Comparison of ENCODE assay signal across 9 cellular contexts in genomic region chr6:31621991-31622390, GRCh38. TPM values are rescaled to one million over a fixed set of nuclear protein-coding genes. Genes with fewer than 3 reads are reported as not detected.
A peak's percentile ranks its signal among the peaks of the same experiment; 100 is the strongest.
DNase-seq lines count a peak whose midpoint lies in the region; ATAC-seq and TF ChIP-seq lines count a peak whose summit lies in the region.
"Had no signal": no experiment of that assay in that cellular context is flagged by ENCODE, and none has a peak within 500 bp of the region (broad histone marks: within the 10 kb centered on the region; RNA-seq: fewer than 3 reads in every experiment).

No MANE protein-coding gene starts in this region.

- peaks cover 60% of the 10 kb centered on the region for H3K79me2 ChIP-seq in SK-N-SH (ENCODE audit: insufficient read depth)

- peak overlapping the region; percentile 96 to 99; a peak in 3 of 4 replicates for H3K27ac ChIP-seq in SK-N-SH (ENCODE audit: low read depth in 2 of 2, low read length in 1 of 2)

- peak overlapping the region; percentile 97 for H3K4me2 ChIP-seq in SK-N-SH

- peaks cover 13% of the 10 kb centered on the region for H3K4me1 Mint-ChIP-seq in WTC11
- peaks cover 56% of the 10 kb centered on the region for H3K4me1 Mint-ChIP-seq in stimulated activated naive CD8-positive, alpha-beta T cell treated with anti-CD3 and anti-CD28 coated beads, Interleukin-15, amount 100 ng/mL, for 72 hours

- DNase-seq in SK-N-SH: peak; percentile 33
- no peak for DNase-seq in WTC11 (ENCODE audit: low spot score)
- peak; percentile 49 for DNase-seq in hepatic stellate cell (ENCODE audit: low spot score)
- DNase-seq in stimulated activated naive CD8-positive, alpha-beta T cell treated with anti-CD3 and anti-CD28 coated beads, Interleukin-15, amount 100 ng/mL, for 72 hours: no peak

- H3K27ac Mint-ChIP-seq in WTC11: peak overlapping the region; percentile 95
- H3K27ac Mint-ChIP-seq in stimulated activated naive CD8-positive, alpha-beta T cell treated with anti-CD3 and anti-CD28 coated beads, Interleukin-15, amount 100 ng/mL, for 72 hours: peak overlapping the region; percentile 90 to 98

- peak overlapping the region; percentile 87 to 98 for H3K4me3 ChIP-seq in SK-N-SH (ENCODE audit: low read depth in 2 of 2, low read length in 1 of 2)

- CTCF ChIA-PET in SK-N-SH (lab: Yijun Ruan, JAX) (interaction anchor here (0.9 to 2.1 kb wide), 7 partner anchors 9 to 76 kb away, joined by 3 to 11 read pairs (median 4); partner anchors contain the start of gene ATP6V1G2), WTC11 (lab: Charles Lee) (interaction anchor here (0.7 to 2.1 kb wide), 5 partner anchors 24 to 148 kb away, joined by 3 to 16 read pairs (median 5); partner anchors contain the start of genes ATP6V1G2 and NFKBIL1)

- no peaks in the 10 kb centered on the region for H3K9me3 ChIP-seq in SK-N-SH

- no peaks in the 10 kb centered on the region for H3K9me3 Mint-ChIP-seq in WTC11
- H3K9me3 Mint-ChIP-seq in stimulated activated naive CD8-positive, alpha-beta T cell treated with anti-CD3 and anti-CD28 coated beads, Interleukin-15, amount 100 ng/mL, for 72 hours: no peaks in the 10 kb centered on the region

- H3K36me3 Mint-ChIP-seq in WTC11: peaks cover 56% of the 10 kb centered on the region

- no peaks in the 10 kb centered on the region; the same call in 1 of the 2 replicates for H3K27me3 Mint-ChIP-seq in WTC11 (ENCODE audit: low read depth)
- no peaks in the 10 kb centered on the region for H3K27me3 Mint-ChIP-seq in stimulated activated naive CD8-positive, alpha-beta T cell treated with anti-CD3 and anti-CD28 coated beads, Interleukin-15, amount 100 ng/mL, for 72 hours

- TF ChIP-seq EP300 in SK-N-SH (IDR thresholded peaks at IDR 0.05; ENCODE audit: borderline replicate concordance in 1 of 2, low read depth in 1 of 2, low read length in 1 of 2): no peak

- no peaks in the 10 kb centered on the region for H3K9me2 ChIP-seq in SK-N-SH

- WGBS in SK-N-SH (ENCODE audit: low lambda C conversion rate): 3% methylated on average over 4 of the region's 4 CpGs

- POLR2A ChIA-PET in SK-N-SH (lab: Yijun Ruan, JAX): interaction anchor here (1.0 to 4.0 kb wide), 5 partner anchors 18 to 1350 kb away, joined by 3 to 18 read pairs (median 6); partner anchors contain the start of genes BAG6, DDX39B and HSPA1B
- POLR2A ChIA-PET in WTC11 (lab: Charles Lee): interaction anchor here (1.1 to 1.9 kb wide), 5 partner anchors 17 to 81 kb away, joined by 3 to 8 read pairs (median 7); partner anchors contain the start of genes ATP6V1G2, BAG6, C6orf47 and DDX39B

- no peak overlapping the region for H2AFZ ChIP-seq in SK-N-SH (ENCODE audit: low read depth)

- H3K4me1 ChIP-seq in SK-N-SH (ENCODE audit: control insufficient read depth in 1 of 2, insufficient read depth in 2 of 2, low read depth in 1 of 2, low read length in 1 of 2): peaks cover 10 to 11% of the 10 kb centered on the region in 2 experiments

- H4K20me1 ChIP-seq in SK-N-SH (ENCODE audit: insufficient read depth): peaks cover 28% of the 10 kb centered on the region

- ATAC-seq in SK-N-SH treated with all-trans-retinoic acid at 6 μM for 48 hours (no peak), WTC11 (no peak), GM21390 (IDR thresholded peaks at IDR 0.05; ENCODE audit: unreplicated experiment) (no peak), GM21723 (IDR thresholded peaks at IDR 0.05; ENCODE audit: unreplicated experiment) (no peak), GM21825 (IDR thresholded peaks at IDR 0.05; ENCODE audit: unreplicated experiment) (no peak)
- ATAC-seq in stimulated activated naive CD8-positive, alpha-beta T cell treated with anti-CD3 and anti-CD28 coated beads, Interleukin-15, amount 100 ng/mL, for 72 hours: no peak

- H3K36me3 ChIP-seq in SK-N-SH (replicated peaks in 1 of 2; ENCODE audit: control insufficient read depth in 1 of 2, insufficient read depth in 2 of 2, low read length in 1 of 2): peaks cover 45 to 55% of the 10 kb centered on the region in 2 experiments

- no peak for TF ChIP-seq CTCF in SK-N-SH (IDR thresholded peaks at IDR 0.05)
- no peak for TF ChIP-seq CTCF in WTC11 (IDR thresholded peaks at IDR 0.05)

- no peak for TF ChIP-seq RAD21 in SK-N-SH (IDR thresholded peaks at IDR 0.05; ENCODE audit: low read length)

- peak overlapping the region; percentile 99 for H3K9ac ChIP-seq in SK-N-SH

- H3K27me3 ChIP-seq in SK-N-SH (ENCODE audit: insufficient read depth): no peaks in the 10 kb centered on the region

- H3F3A ChIP-seq in SK-N-SH (replicated peaks; ENCODE audit: insufficient read depth): peaks cover 16% of the 10 kb centered on the region

- H3K4me3 Mint-ChIP-seq in WTC11: peak overlapping the region; percentile 92
- peak overlapping the region; percentile 78 to 97 for H3K4me3 Mint-ChIP-seq in stimulated activated naive CD8-positive, alpha-beta T cell treated with anti-CD3 and anti-CD28 coated beads, Interleukin-15, amount 100 ng/mL, for 72 hours

TF ChIP-seq in SK-N-SH, 30 proteins besides CTCF, POLR2A, EP300 and RAD21 (continues in another document):
- TF ChIP-seq TAF1 (IDR thresholded peaks at IDR 0.05; ENCODE audit: borderline replicate concordance, low read depth, low read length) (no peak), MXI1 (IDR thresholded peaks at IDR 0.05; ENCODE audit: low read depth, low read length) (no peak), FOXJ3 (CRISPR knock-in tag; IDR thresholded peaks at IDR 0.05) (no peak)

TF ChIP-seq in SK-N-SH treated with all-trans-retinoic acid at 6 μM for 48 hours, 23 proteins besides CTCF, POLR2A, EP300 and RAD21 (continues in another document):
- TF ChIP-seq TSHZ2 (CRISPR knock-in tag; IDR thresholded peaks at IDR 0.05) (no peak), CSDC2 (CRISPR knock-in tag; IDR thresholded peaks at IDR 0.05) (no peak), GLIS3 (CRISPR knock-in tag; IDR thresholded peaks at IDR 0.05) (no peak)

TF ChIP-seq in WTC11, 78 proteins besides CTCF, POLR2A, EP300 and RAD21 (continues in another document):
- TF ChIP-seq IRF1 (CRISPR knock-in tag; IDR thresholded peaks at IDR 0.05) (no peak), ZNF138 (CRISPR knock-in tag; conservative IDR thresholded peaks at IDR 0.05) (no peak), HMGXB4 (CRISPR knock-in tag; IDR thresholded peaks at IDR 0.05) (no peak), E2F1 (CRISPR knock-in tag; IDR thresholded peaks at IDR 0.05) (no peak)

RNA-seq across cellular contexts. Expression of gene PRRC2A, which starts 1.5 kb away (rescaled TPM):
- polyA plus RNA-seq in SK-N-SH (2012; rRNA removed): 36.1 and 76.1 TPM in 2 replicates
- polyA plus RNA-seq in SK-N-SH (2012; cell fraction: cytosol; rRNA removed): 26.6 and 40.3 TPM in 2 replicates
- 206 and 214 TPM in 2 replicates for polyA plus RNA-seq in SK-N-SH (2012; cell fraction: nucleus; rRNA removed)
- 372 to 381 TPM (median 373 TPM) in 3 replicates for total RNA-seq in WTC11 (2021)

RNA-seq across cellular contexts. Expression of gene AIF1, which starts 7.0 kb away (rescaled TPM):
- not detected in 2 replicates for polyA plus RNA-seq in SK-N-SH (2012; rRNA removed)
- not detected in 2 replicates for polyA plus RNA-seq in SK-N-SH (2012; cell fraction: cytosol; rRNA removed)
- not detected in 2 replicates for polyA plus RNA-seq in SK-N-SH (2012; cell fraction: nucleus; rRNA removed)
- total RNA-seq in WTC11 (2021): 5.4 to 8.5 TPM (median 7.1 TPM) in 3 replicates
- total RNA-seq: SK-MEL-5 had no signal

RNA-seq across cellular contexts. Expression of gene NCR3, which starts 29.2 kb away (rescaled TPM):
- not detected in 2 replicates for polyA plus RNA-seq in SK-N-SH (2012; rRNA removed)
- not detected in 2 replicates for polyA plus RNA-seq in SK-N-SH (2012; cell fraction: cytosol; rRNA removed)
- polyA plus RNA-seq in SK-N-SH (2012; cell fraction: nucleus; rRNA removed): not detected in 2 replicates
- not detected in 3 replicates for total RNA-seq in WTC11 (2021)
- total RNA-seq: SK-MEL-5 had no signal

RNA-seq across cellular contexts. Expression of gene BAG6, which starts 30.5 kb away (rescaled TPM):
- polyA plus RNA-seq in SK-N-SH (2012; rRNA removed): 100 and 220 TPM in 2 replicates
- polyA plus RNA-seq in SK-N-SH (2012; cell fraction: cytosol; rRNA removed): 94.0 and 118 TPM in 2 replicates
- 475 and 741 TPM in 2 replicates for polyA plus RNA-seq in SK-N-SH (2012; cell fraction: nucleus; rRNA removed)
- 366 to 410 TPM (median 396 TPM) in 3 replicates for total RNA-seq in WTC11 (2021)

RNA-seq across cellular contexts. Expression of gene APOM, which starts 33.7 kb away (rescaled TPM):
- polyA plus RNA-seq in SK-N-SH (2012; rRNA removed): 6.8 and 7.2 TPM in 2 replicates
- polyA plus RNA-seq in SK-N-SH (2012; cell fraction: cytosol; rRNA removed): 3.9 and 6.0 TPM in 2 replicates
- polyA plus RNA-seq in SK-N-SH (2012; cell fraction: nucleus; rRNA removed): 4.1 and 6.1 TPM in 2 replicates
- 3.5 to 4.6 TPM (median 4.3 TPM) in 3 replicates for total RNA-seq in WTC11 (2021)

Comparison
In these comparisons a context has a peak if more than half of its experiments do, and no peak if none do; other contexts are left out.
1. DNase-seq: peak in SK-N-SH (single experiment) and hepatic stellate cell (single experiment); none in WTC11 (single experiment) and stimulated activated naive CD8-positive, alpha-beta T cell treated with anti-CD3 and anti-CD28 coated beads, Interleukin-15, amount 100 ng/mL, for 72 hours (0 of 2).